In the genomic region with DNA sequence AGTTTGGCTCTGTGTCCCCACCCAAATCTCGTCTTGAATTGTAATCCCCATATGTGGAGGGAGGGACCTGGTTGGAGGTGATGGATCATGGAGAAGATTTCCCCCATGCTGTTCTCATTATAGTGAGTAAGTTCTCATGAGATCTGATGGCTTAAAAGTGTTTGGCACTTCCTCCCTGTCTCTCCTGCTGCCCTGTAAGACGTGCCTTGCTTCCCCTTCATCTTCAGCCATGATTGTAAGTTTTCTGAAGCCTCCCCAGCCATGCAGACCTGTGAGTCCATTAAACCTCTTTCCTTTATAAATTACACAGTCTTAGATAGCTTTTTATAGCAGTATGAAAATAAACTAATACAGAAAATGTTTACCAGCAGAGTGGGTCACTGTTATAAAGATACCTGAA, we compare ENCODE assay signal across 4 cellular contexts.
TF ChIP-seq lines count a peak whose summit lies in the region.

No MANE protein-coding gene starts in this region.

TF ChIP-seq in HepG2, 621 proteins besides CTCF, POLR2A, EP300 and RAD21:
- TF ChIP-seq MAFG (CRISPR knock-in tag; IDR thresholded peaks at IDR 0.05): no peak
- TF ChIP-seq ZNF180 (CRISPR knock-in tag; IDR thresholded peaks at IDR 0.05; ENCODE audit: borderline replicate concordance, low read depth): no peak
- TF ChIP-seq ZNF431 (CRISPR knock-in tag; IDR thresholded peaks at IDR 0.05; ENCODE audit: borderline replicate concordance, low read depth): peak; percentile 93

TF ChIP-seq in HEK293, 187 proteins besides CTCF, POLR2A, EP300 and RAD21:
- TF ChIP-seq ZBTB20 (tag by site-specific recombination; IDR thresholded peaks at IDR 0.05): no peak
- TF ChIP-seq SETDB1 (IDR thresholded peaks at IDR 0.05; ENCODE audit: insufficient read length, low read length): peak; percentile 32
- TF ChIP-seq ZNF623 (tag by site-specific recombination; IDR thresholded peaks at IDR 0.05): no peak
- no peak for TF ChIP-seq ZNF561 (tag by site-specific recombination; IDR thresholded peaks at IDR 0.05; ENCODE audit: borderline replicate concordance)
- no peak for TF ChIP-seq ZNF658 (tag by site-specific recombination; IDR thresholded peaks at IDR 0.05)
- TF ChIP-seq, protein P1, sequence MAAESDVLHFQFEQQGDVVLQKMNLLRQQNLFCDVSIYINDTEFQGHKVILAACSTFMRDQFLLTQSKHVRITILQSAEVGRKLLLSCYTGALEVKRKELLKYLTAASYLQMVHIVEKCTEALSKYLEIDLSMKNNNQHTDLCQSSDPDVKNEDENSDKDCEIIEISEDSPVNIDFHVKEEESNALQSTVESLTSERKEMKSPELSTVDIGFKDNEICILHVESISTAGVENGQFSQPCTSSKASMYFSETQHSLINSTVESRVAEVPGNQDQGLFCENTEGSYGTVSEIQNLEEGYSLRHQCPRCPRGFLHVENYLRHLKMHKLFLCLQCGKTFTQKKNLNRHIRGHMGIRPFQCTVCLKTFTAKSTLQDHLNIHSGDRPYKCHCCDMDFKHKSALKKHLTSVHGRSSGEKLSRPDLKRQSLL (tag by site-specific recombination; IDR thresholded peaks at IDR 0.05): no peak
- TF ChIP-seq ZNF121 (tag by site-specific recombination; IDR thresholded peaks at IDR 0.05): no peak
- TF ChIP-seq, protein P2, sequence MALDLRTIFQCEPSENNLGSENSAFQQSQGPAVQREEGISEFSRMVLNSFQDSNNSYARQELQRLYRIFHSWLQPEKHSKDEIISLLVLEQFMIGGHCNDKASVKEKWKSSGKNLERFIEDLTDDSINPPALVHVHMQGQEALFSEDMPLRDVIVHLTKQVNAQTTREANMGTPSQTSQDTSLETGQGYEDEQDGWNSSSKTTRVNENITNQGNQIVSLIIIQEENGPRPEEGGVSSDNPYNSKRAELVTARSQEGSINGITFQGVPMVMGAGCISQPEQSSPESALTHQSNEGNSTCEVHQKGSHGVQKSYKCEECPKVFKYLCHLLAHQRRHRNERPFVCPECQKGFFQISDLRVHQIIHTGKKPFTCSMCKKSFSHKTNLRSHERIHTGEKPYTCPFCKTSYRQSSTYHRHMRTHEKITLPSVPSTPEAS (tag by site-specific recombination; IDR thresholded peaks at IDR 0.05): no peak

TF ChIP-seq in K562, 482 proteins besides CTCF, POLR2A, EP300 and RAD21:
- TF ChIP-seq CHD2 (IDR thresholded peaks at IDR 0.05; ENCODE audit: low read depth, low read length): no peak
- no peak for TF ChIP-seq CCAR2 (IDR thresholded peaks at IDR 0.05; ENCODE audit: low read depth, low read length)
- peak; percentile 93 for TF ChIP-seq ZNF431 (CRISPR knock-in tag; IDR thresholded peaks at IDR 0.05)
- no peak for TF ChIP-seq NCOA4 (IDR thresholded peaks at IDR 0.05; ENCODE audit: partially characterized antibody)
- TF ChIP-seq, protein P3, sequence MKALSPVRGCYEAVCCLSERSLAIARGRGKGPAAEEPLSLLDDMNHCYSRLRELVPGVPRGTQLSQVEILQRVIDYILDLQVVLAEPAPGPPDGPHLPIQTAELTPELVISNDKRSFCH (CRISPR knock-in tag; IDR thresholded peaks at IDR 0.05): no peak
- TF ChIP-seq, protein P3 (tag; IDR thresholded peaks at IDR 0.05): no peak
- peak; percentile 43 for TF ChIP-seq ZFP36 (IDR thresholded peaks at IDR 0.05; ENCODE audit: low read depth, low read length, partially characterized antibody)
- TF ChIP-seq JUNB (CRISPR knock-in tag; conservative IDR thresholded peaks at IDR 0.05): no peak
- no peak for TF ChIP-seq ZNF124 (CRISPR knock-in tag; IDR thresholded peaks at IDR 0.05)
- no peak for TF ChIP-seq SAP30 (IDR thresholded peaks at IDR 0.05; ENCODE audit: borderline replicate concordance, insufficient read depth, low read depth, low read length, poor library complexity, severe bottlenecking)
- no peak for TF ChIP-seq NFXL1 (CRISPR knock-in tag; IDR thresholded peaks at IDR 0.05)
- TF ChIP-seq ZNF57 (CRISPR knock-in tag; IDR thresholded peaks at IDR 0.05): no peak
- no peak for TF ChIP-seq ZNF449 (CRISPR knock-in tag; IDR thresholded peaks at IDR 0.05)
- TF ChIP-seq DLX4 (CRISPR knock-in tag; IDR thresholded peaks at IDR 0.05): no peak
- TF ChIP-seq PCBP2 (IDR thresholded peaks at IDR 0.05; ENCODE audit: low read depth, low read length, poor library complexity, severe bottlenecking): no peak
- no peak for TF ChIP-seq SRF (CRISPR knock-in tag; IDR thresholded peaks at IDR 0.05)

TF ChIP-seq in SK-N-SH, 30 proteins besides CTCF, POLR2A, EP300 and RAD21:
- TF ChIP-seq FOSL2 (IDR thresholded peaks at IDR 0.05; ENCODE audit: borderline replicate concordance, low read depth) (no peak), FOXM1 (IDR thresholded peaks at IDR 0.05; ENCODE audit: low read depth) (no peak), TCF12 (IDR thresholded peaks at IDR 0.05) (no peak), JUND (IDR thresholded peaks at IDR 0.05) (no peak), RFX5 (IDR thresholded peaks at IDR 0.05; ENCODE audit: low read length) (no peak), NFIC (IDR thresholded peaks at IDR 0.05; ENCODE audit: borderline replicate concordance) (no peak), POLR2AphosphoS5 (IDR thresholded peaks at IDR 0.05; ENCODE audit: low read depth, low read length) (no peak), NRF1 (IDR thresholded peaks at IDR 0.05; ENCODE audit: low read depth, low read length) (no peak), MEF2A (IDR thresholded peaks at IDR 0.05; ENCODE audit: borderline replicate concordance, low read depth) (no peak), TAF1 (IDR thresholded peaks at IDR 0.05; ENCODE audit: borderline replicate concordance, low read depth, low read length) (no peak), RCOR1 (IDR thresholded peaks at IDR 0.05; ENCODE audit: low read length) (no peak), SIN3A (IDR thresholded peaks at IDR 0.05; ENCODE audit: borderline replicate concordance, low read depth, low read length) (no peak), MXI1 (IDR thresholded peaks at IDR 0.05; ENCODE audit: low read depth, low read length) (no peak), YY1 (IDR thresholded peaks at IDR 0.05; ENCODE audit: low read depth) (no peak)
- TF ChIP-seq, protein P4, sequence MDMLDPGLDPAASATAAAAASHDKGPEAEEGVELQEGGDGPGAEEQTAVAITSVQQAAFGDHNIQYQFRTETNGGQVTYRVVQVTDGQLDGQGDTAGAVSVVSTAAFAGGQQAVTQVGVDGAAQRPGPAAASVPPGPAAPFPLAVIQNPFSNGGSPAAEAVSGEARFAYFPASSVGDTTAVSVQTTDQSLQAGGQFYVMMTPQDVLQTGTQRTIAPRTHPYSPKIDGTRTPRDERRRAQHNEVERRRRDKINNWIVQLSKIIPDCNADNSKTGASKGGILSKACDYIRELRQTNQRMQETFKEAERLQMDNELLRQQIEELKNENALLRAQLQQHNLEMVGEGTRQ (IDR thresholded peaks at IDR 0.05; ENCODE audit: borderline replicate concordance, low read depth, low read length): no peak
- TF ChIP-seq, protein P5, sequence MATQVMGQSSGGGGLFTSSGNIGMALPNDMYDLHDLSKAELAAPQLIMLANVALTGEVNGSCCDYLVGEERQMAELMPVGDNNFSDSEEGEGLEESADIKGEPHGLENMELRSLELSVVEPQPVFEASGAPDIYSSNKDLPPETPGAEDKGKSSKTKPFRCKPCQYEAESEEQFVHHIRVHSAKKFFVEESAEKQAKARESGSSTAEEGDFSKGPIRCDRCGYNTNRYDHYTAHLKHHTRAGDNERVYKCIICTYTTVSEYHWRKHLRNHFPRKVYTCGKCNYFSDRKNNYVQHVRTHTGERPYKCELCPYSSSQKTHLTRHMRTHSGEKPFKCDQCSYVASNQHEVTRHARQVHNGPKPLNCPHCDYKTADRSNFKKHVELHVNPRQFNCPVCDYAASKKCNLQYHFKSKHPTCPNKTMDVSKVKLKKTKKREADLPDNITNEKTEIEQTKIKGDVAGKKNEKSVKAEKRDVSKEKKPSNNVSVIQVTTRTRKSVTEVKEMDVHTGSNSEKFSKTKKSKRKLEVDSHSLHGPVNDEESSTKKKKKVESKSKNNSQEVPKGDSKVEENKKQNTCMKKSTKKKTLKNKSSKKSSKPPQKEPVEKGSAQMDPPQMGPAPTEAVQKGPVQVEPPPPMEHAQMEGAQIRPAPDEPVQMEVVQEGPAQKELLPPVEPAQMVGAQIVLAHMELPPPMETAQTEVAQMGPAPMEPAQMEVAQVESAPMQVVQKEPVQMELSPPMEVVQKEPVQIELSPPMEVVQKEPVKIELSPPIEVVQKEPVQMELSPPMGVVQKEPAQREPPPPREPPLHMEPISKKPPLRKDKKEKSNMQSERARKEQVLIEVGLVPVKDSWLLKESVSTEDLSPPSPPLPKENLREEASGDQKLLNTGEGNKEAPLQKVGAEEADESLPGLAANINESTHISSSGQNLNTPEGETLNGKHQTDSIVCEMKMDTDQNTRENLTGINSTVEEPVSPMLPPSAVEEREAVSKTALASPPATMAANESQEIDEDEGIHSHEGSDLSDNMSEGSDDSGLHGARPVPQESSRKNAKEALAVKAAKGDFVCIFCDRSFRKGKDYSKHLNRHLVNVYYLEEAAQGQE (IDR thresholded peaks at IDR 0.05; ENCODE audit: low read depth, low read length): no peak
- TF ChIP-seq, protein P6, sequence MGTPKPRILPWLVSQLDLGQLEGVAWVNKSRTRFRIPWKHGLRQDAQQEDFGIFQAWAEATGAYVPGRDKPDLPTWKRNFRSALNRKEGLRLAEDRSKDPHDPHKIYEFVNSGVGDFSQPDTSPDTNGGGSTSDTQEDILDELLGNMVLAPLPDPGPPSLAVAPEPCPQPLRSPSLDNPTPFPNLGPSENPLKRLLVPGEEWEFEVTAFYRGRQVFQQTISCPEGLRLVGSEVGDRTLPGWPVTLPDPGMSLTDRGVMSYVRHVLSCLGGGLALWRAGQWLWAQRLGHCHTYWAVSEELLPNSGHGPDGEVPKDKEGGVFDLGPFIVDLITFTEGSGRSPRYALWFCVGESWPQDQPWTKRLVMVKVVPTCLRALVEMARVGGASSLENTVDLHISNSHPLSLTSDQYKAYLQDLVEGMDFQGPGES (IDR thresholded peaks at IDR 0.05; ENCODE audit: low read depth, low read length): no peak
